8 cellular contexts compared by ENCODE assay signal in genomic region chr7:101315336-101315735, GRCh38. TPM values are rescaled to one million over a fixed set of nuclear protein-coding genes. Genes with fewer than 3 reads are reported as not detected.
DNase-seq lines count a peak whose midpoint lies in the region; ATAC-seq and TF ChIP-seq lines count a peak whose summit lies in the region.

No MANE protein-coding gene starts in this region.

- no peak overlapping the region for H3K27ac ChIP-seq in CD8-positive, alpha-beta memory T cell (ENCODE audit: low read depth, low read length)
- H3K27ac ChIP-seq in tibial nerve = no peak overlapping the region

- WGBS in tibial nerve, 2 donors = 3 to 11% methylated on average over 1 of the region's 1 CpG

- H3K36me3 Mint-ChIP-seq in CD8-positive, alpha-beta memory T cell = peaks cover 7 to 12% (median 7%) of the 10 kb centered on the region in 3 donors
- H3K36me3 Mint-ChIP-seq in T-helper 17 cell (ENCODE audit: low read depth) = no peaks in the 10 kb centered on the region
- peaks cover 2% of the 10 kb centered on the region for H3K36me3 Mint-ChIP-seq in memory B cell

- peak; percentile 40 for ATAC-seq in T-helper 17 cell
- ATAC-seq in memory B cell (ENCODE audit: low read depth) = no peak
- ATAC-seq in HG03520 (IDR thresholded peaks at IDR 0.05; ENCODE audit: unreplicated experiment) = no peak

- H3K4me3 ChIP-seq in CD8-positive, alpha-beta memory T cell (ENCODE audit: low read length) = no peak overlapping the region
- H3K4me3 ChIP-seq in cardiac fibroblast (replicated peaks in 1 of 2; ENCODE audit: low read depth in 2 of 2, low read length in 2 of 2) (no peak overlapping the region), tibial nerve (no peak overlapping the region)

- H3K4me3 Mint-ChIP-seq in CD8-positive, alpha-beta memory T cell = no peak overlapping the region
- H3K4me3 Mint-ChIP-seq in T-helper 17 cell (no peak overlapping the region), memory B cell (no peak overlapping the region)

- H3K27ac Mint-ChIP-seq in CD8-positive, alpha-beta memory T cell = no peak overlapping the region
- H3K27ac Mint-ChIP-seq in T-helper 17 cell (no peak overlapping the region), memory B cell (no peak overlapping the region)

- H3K9me3 ChIP-seq in CD8-positive, alpha-beta memory T cell (ENCODE audit: low read length) = peaks cover 6% of the 10 kb centered on the region
- H3K9me3 ChIP-seq in T-helper 17 cell (ENCODE audit: control insufficient read depth, low read length, poor library complexity, severe bottlenecking) (no peaks in the 10 kb centered on the region), tibial nerve (peaks cover 0 to 9% (median 0%) of the 10 kb centered on the region in 4 donors)

- peaks cover 3 to 17% (median 6%) of the 10 kb centered on the region in 5 donors for H3K9me3 Mint-ChIP-seq in CD8-positive, alpha-beta memory T cell
- peaks cover 3% of the 10 kb centered on the region for H3K9me3 Mint-ChIP-seq in memory B cell

- no peaks in the 10 kb centered on the region for H3K4me1 ChIP-seq in CD8-positive, alpha-beta memory T cell (ENCODE audit: insufficient read depth, low read length)
- no peaks in the 10 kb centered on the region for H3K4me1 ChIP-seq in tibial nerve

- H3K27me3 ChIP-seq in CD8-positive, alpha-beta memory T cell (ENCODE audit: insufficient read depth, low read length, poor library complexity, severe bottlenecking) = no peaks in the 10 kb centered on the region
- H3K27me3 ChIP-seq in tibial nerve = no peaks in the 10 kb centered on the region

- TF ChIP-seq POLR2A in tibial nerve (IDR thresholded peaks at IDR 0.05) = no peak

- no peaks in the 10 kb centered on the region for H3K4me1 Mint-ChIP-seq in CD8-positive, alpha-beta memory T cell
- H3K4me1 Mint-ChIP-seq in T-helper 17 cell (peaks cover 2% of the 10 kb centered on the region), memory B cell (no peaks in the 10 kb centered on the region)

- CTCF ChIA-PET in CD8-positive, alpha-beta memory T cell (lab: Charles Lee) = interaction anchor here (0.9 to 1.3 kb wide), 5 partner anchors 10 to 33 kb away, joined by 3 to 5 read pairs (median 4); no protein-coding TSS in a partner anchor

- peak in 4 of 5 donors; percentile 21 to 36 (median 22) for DNase-seq in CD8-positive, alpha-beta memory T cell
- DNase-seq in HT-29 (ENCODE audit: low spot score) = peak; percentile 66
- peak in 1 of 3 donors; percentile 39 for DNase-seq in T-helper 17 cell
- DNase-seq in cardiac fibroblast (ENCODE audit: low read depth in 2 of 2) = peak; percentile 69 to 75
- peak; percentile 27 to 29 for DNase-seq in memory B cell (ENCODE audit: low spot score in 2 of 2)
- no peak for DNase-seq in tibial nerve (ENCODE audit: low spot score in 2 of 2)
- DNase-seq in NCI-H1092 treated with DMSO at 0.1 percent for 48 hours (lab: John Stamatoyannopoulos, UW) = no peak

- POLR2A ChIA-PET in CD8-positive, alpha-beta memory T cell (lab: Charles Lee) = no interaction called here

- H3K36me3 ChIP-seq in CD8-positive, alpha-beta memory T cell (ENCODE audit: insufficient read depth, low read length) = no peaks in the 10 kb centered on the region
- peaks cover 0 to 58% (median 0%) of the 10 kb centered on the region in 3 donors for H3K36me3 ChIP-seq in tibial nerve

- TF ChIP-seq CTCF in cardiac fibroblast (IDR thresholded peaks at IDR 0.05; ENCODE audit: low read depth, low read length) (peak; percentile 71), tibial nerve (IDR thresholded peaks at IDR 0.05) (peak in 4 of 5 experiments; percentile 22 to 45 (median 36))

- H3K27me3 Mint-ChIP-seq in CD8-positive, alpha-beta memory T cell = peaks cover 3 to 6% of the 10 kb centered on the region in 2 donors
- H3K27me3 Mint-ChIP-seq in T-helper 17 cell (no peaks in the 10 kb centered on the region), memory B cell (no peaks in the 10 kb centered on the region)

- TF ChIP-seq EP300 in tibial nerve (IDR thresholded peaks at IDR 0.05) = no peak

RNA-seq across cellular contexts. Expression of gene IFT22, which starts 6.3 kb away (rescaled TPM):
- total RNA-seq in CD8-positive, alpha-beta memory T cell = 10 to 100 TPM; 13.3 to 13.4 TPM
- polyA plus RNA-seq in CD8-positive, alpha-beta memory T cell = 7.9 TPM
- 23.5 and 29.4 TPM in 2 replicates for total RNA-seq in HT-29 (2014; rRNA removed; shearing (Covaris generic))
- total RNA-seq in T-helper 17 cell (1 to 10 TPM; 5.2 to 6.0 TPM), tibial nerve (10 to 100 TPM; 18.0 to 25.9 (median 20.6) TPM)

RNA-seq across cellular contexts. Expression of gene COL26A1, which starts 47.3 kb away (rescaled TPM):
- not detected for total RNA-seq in CD8-positive, alpha-beta memory T cell
- not detected for polyA plus RNA-seq in CD8-positive, alpha-beta memory T cell
- total RNA-seq in HT-29 (2014; rRNA removed; shearing (Covaris generic)) = not detected in 2 replicates
- total RNA-seq in T-helper 17 cell = not detected
- total RNA-seq in tibial nerve = under 1 TPM in 3 of 4 donors, not detected in 1; 0.20 to 0.30 (median 0.21) TPM

Comparison
In these comparisons a context has a peak if more than half of its experiments do, and no peak if none do; other contexts are left out.
1. DNase-seq: peak in CD8-positive, alpha-beta memory T cell (4 of 5), HT-29 (single experiment), cardiac fibroblast (2 of 2) and memory B cell (2 of 2); none in tibial nerve (0 of 2) and NCI-H1092 treated with DMSO at 0.1 percent for 48 hours (single experiment).